In genomic region chr4:7138223-7139166, GRCh38 we compare ENCODE assay signal across 1 cellular context.
TF ChIP-seq lines count a peak whose summit lies in the region.

No MANE protein-coding gene starts in this region.

TF ChIP-seq in HCT116, 20 proteins besides CTCF, POLR2A, EP300 and RAD21:
- no peak for TF ChIP-seq SIN3A (IDR thresholded peaks at IDR 0.05; ENCODE audit: low read depth)
- no peak for TF ChIP-seq MAX (IDR thresholded peaks at IDR 0.05)
- TF ChIP-seq EZH2phosphoT487 (IDR thresholded peaks at IDR 0.05; ENCODE audit: borderline replicate concordance) = no peak
- TF ChIP-seq ZNF274 (IDR thresholded peaks at IDR 0.05; ENCODE audit: low read depth, low read length) = no peak
- no peak for TF ChIP-seq SRF (IDR thresholded peaks at IDR 0.05; ENCODE audit: low read depth)
- TF ChIP-seq REST (IDR thresholded peaks at IDR 0.05; ENCODE audit: low read depth) = no peak
- no peak for TF ChIP-seq FOSL1 (IDR thresholded peaks at IDR 0.05; ENCODE audit: low read depth)
- TF ChIP-seq ZBTB33 (IDR thresholded peaks at IDR 0.05; ENCODE audit: extremely low read depth, insufficient replicate concordance, low read length) = no peak
- no peak for TF ChIP-seq CBX3 (IDR thresholded peaks at IDR 0.05; ENCODE audit: low read depth)
- TF ChIP-seq ATF3 (IDR thresholded peaks at IDR 0.05) = no peak
- no peak for TF ChIP-seq ELF1 (IDR thresholded peaks at IDR 0.05; ENCODE audit: borderline replicate concordance, low read depth)
- no peak for TF ChIP-seq CEBPB (IDR thresholded peaks at IDR 0.05; ENCODE audit: low read depth)
- no peak for TF ChIP-seq SP1 (IDR thresholded peaks at IDR 0.05; ENCODE audit: low read depth)
